8 cellular contexts compared by ENCODE assay signal in the genomic region with DNA sequence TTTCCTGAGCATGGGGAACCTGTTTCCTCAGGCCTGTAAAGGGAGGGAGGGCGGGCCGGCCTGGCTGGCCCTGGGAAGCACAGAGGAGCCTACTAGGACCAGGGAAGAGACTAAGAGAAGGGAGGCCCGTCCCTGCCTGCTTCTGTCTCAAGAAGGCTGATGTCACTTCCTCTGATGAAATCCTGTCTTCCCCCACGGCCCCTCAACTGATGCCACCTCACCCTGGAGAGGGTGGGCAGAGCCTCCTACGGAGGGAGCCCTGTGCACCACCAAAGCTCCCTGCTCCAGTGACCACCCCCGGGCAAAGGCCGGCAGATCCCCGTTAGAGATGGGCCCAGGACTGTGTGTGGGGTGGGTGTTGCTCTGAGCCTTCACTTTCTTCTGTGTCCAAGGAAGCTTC. TPM values are rescaled to one million over a fixed set of nuclear protein-coding genes. Genes with fewer than 3 reads are reported as not detected.
DNase-seq lines count a peak whose midpoint lies in the region; TF ChIP-seq lines count a peak whose summit lies in the region.

No MANE protein-coding gene starts in this region.

- H4K20me1 ChIP-seq in DOHH2 (ENCODE audit: control insufficient read depth, insufficient read depth, low read depth, low read length), result no peaks in the 10 kb centered on the region

- H3K4me3 ChIP-seq in DOHH2 (ENCODE audit: low read length), result peak overlapping the region; percentile 37
- H3K4me3 ChIP-seq in Peyer's patch, result no peak overlapping the region
- H3K4me3 ChIP-seq in esophagus muscularis mucosa, result no peak overlapping the region
- H3K4me3 ChIP-seq in neutrophil (ENCODE audit: low read depth in 1 of 2, low read length in 1 of 2), result peak overlapping the region; percentile 82 to 91
- no peak overlapping the region for H3K4me3 ChIP-seq in SJCRH30

- CTCF ChIA-PET in HEK293T (lab: Yijun Ruan, JAX), result interaction anchor here (0.8 kb wide), 1 partner anchor 35 kb away, joined by 3 read pairs; no protein-coding TSS in a partner anchor

- POLR2A ChIA-PET in HEK293T (lab: Yijun Ruan, JAX), result no interaction called here

- no peaks in the 10 kb centered on the region for H3K9me2 ChIP-seq in DOHH2 (replicated peaks; ENCODE audit: control insufficient read depth, low read length)

- peaks cover 78% of the 10 kb centered on the region for H3K4me1 ChIP-seq in DOHH2 (ENCODE audit: control insufficient read depth, low read length)
- H3K4me1 ChIP-seq in Peyer's patch, result peaks cover 0 to 16% (median 7%) of the 10 kb centered on the region in 4 donors
- H3K4me1 ChIP-seq in esophagus muscularis mucosa, result peaks cover 3 to 19% (median 13%) of the 10 kb centered on the region in 4 donors
- peaks cover 89 to 100% of the 10 kb centered on the region in 2 experiments for H3K4me1 ChIP-seq in neutrophil (ENCODE audit: control insufficient read depth in 1 of 2, insufficient read depth in 1 of 2, low read depth in 1 of 2, low read length in 1 of 2)
- H3K4me1 ChIP-seq in SJCRH30, result no peaks in the 10 kb centered on the region

- H3K4me2 ChIP-seq in DOHH2 (ENCODE audit: low read length), result peak overlapping the region; percentile 56

- DNase-seq in Peyer's patch, result no peak
- no peak for DNase-seq in esophagus muscularis mucosa (ENCODE audit: extremely low spot score)
- no peak for DNase-seq in SJCRH30
- DNase-seq in DMS53 treated with DMSO at 0.1 percent for 48 hours (lab: John Stamatoyannopoulos, UW; ENCODE audit: unreplicated experiment), result no peak
- no peak for DNase-seq in NCI-H1694 (lab: John Stamatoyannopoulos, UW)
- DNase-seq in HEK293T (ENCODE audit: extremely low spot score), result no peak

- H3K27ac ChIP-seq in DOHH2 (ENCODE audit: low read depth, low read length), result peak overlapping the region; percentile 27
- peak overlapping the region in 3 of 4 donors; percentile 15 to 25 (median 22) for H3K27ac ChIP-seq in Peyer's patch
- peak overlapping the region in 3 of 4 donors; percentile 6 to 48 (median 29) for H3K27ac ChIP-seq in esophagus muscularis mucosa (replicated peaks in 1 of 4)
- peak overlapping the region; percentile 100 for H3K27ac ChIP-seq in neutrophil
- no peak overlapping the region for H3K27ac ChIP-seq in SJCRH30

- intact Hi-C loops in esophagus muscularis mucosa (cut with DNase I), result no loop called here

- no peaks in the 10 kb centered on the region for H3K9me3 ChIP-seq in DOHH2 (ENCODE audit: control insufficient read depth, insufficient read depth, low read length)
- H3K9me3 ChIP-seq in Peyer's patch, result no peaks in the 10 kb centered on the region
- H3K9me3 ChIP-seq in esophagus muscularis mucosa, result no peaks in the 10 kb centered on the region
- H3K9me3 ChIP-seq in neutrophil, result no peaks in the 10 kb centered on the region
- no peaks in the 10 kb centered on the region for H3K9me3 ChIP-seq in SJCRH30 (replicated peaks)

- TF ChIP-seq EP300 in esophagus muscularis mucosa (IDR thresholded peaks at IDR 0.05), result no peak

- TF ChIP-seq POLR2A in Peyer's patch (IDR thresholded peaks at IDR 0.05) (no peak), esophagus muscularis mucosa (IDR thresholded peaks at IDR 0.05; ENCODE audit: low read depth) (no peak)

- H3K36me3 ChIP-seq in DOHH2 (ENCODE audit: control insufficient read depth, low read length), result peaks cover 4% of the 10 kb centered on the region; the same call in 1 of the 2 replicates
- H3K36me3 ChIP-seq in Peyer's patch, result no peaks in the 10 kb centered on the region
- peaks cover 0 to 19% (median 8%) of the 10 kb centered on the region in 4 donors for H3K36me3 ChIP-seq in esophagus muscularis mucosa
- H3K36me3 ChIP-seq in neutrophil, result peaks cover 31% of the 10 kb centered on the region
- H3K36me3 ChIP-seq in SJCRH30, result no peaks in the 10 kb centered on the region

- H3K79me2 ChIP-seq in DOHH2 (ENCODE audit: control insufficient read depth, low read length), result no peaks in the 10 kb centered on the region

- TF ChIP-seq CTCF in DOHH2 (IDR thresholded peaks at IDR 0.05; ENCODE audit: low read depth, low read length, poor library complexity, severe bottlenecking) (no peak), Peyer's patch (IDR thresholded peaks at IDR 0.05) (no peak), esophagus muscularis mucosa (IDR thresholded peaks at IDR 0.05) (no peak), neutrophil (IDR thresholded peaks at IDR 0.05) (peak; percentile 38)

- H3K27me3 ChIP-seq in DOHH2 (ENCODE audit: control insufficient read depth, low read length) (no peaks in the 10 kb centered on the region), Peyer's patch (no peaks in the 10 kb centered on the region), esophagus muscularis mucosa (no peaks in the 10 kb centered on the region), neutrophil (no peaks in the 10 kb centered on the region), SJCRH30 (no peaks in the 10 kb centered on the region)

- 65% methylated on average over 3 of the region's 8 CpGs for WGBS in esophagus muscularis mucosa

- peaks cover 32% of the 10 kb centered on the region for H3F3A ChIP-seq in DOHH2 (ENCODE audit: control insufficient read depth, insufficient read depth)

TF ChIP-seq in HEK293T, 16 proteins besides CTCF, POLR2A, EP300 and RAD21:
- no peak for TF ChIP-seq SP1 (IDR thresholded peaks at IDR 0.05)
- no peak for TF ChIP-seq BHLHE40 (IDR thresholded peaks at IDR 0.05; ENCODE audit: borderline replicate concordance)
- TF ChIP-seq ELF4 (IDR thresholded peaks at IDR 0.05), result no peak
- no peak for TF ChIP-seq L3MBTL2 (conservative IDR thresholded peaks at IDR 0.05)
- no peak for TF ChIP-seq FOXK2 (IDR thresholded peaks at IDR 0.05)
- no peak for TF ChIP-seq TARDBP (IDR thresholded peaks at IDR 0.05)
- no peak for TF ChIP-seq ARNT (IDR thresholded peaks at IDR 0.05)

RNA-seq across cellular contexts. Expression of gene PILRA, which starts 1.0 kb away (rescaled TPM):
- total RNA-seq in Peyer's patch, result 1 to 10 TPM; 5.8 to 9.5 (median 5.9) TPM
- 1 to 10 TPM; 3.3 to 8.8 (median 5.4) TPM for total RNA-seq in esophagus muscularis mucosa
- total RNA-seq in SJCRH30 (2014; rRNA removed; shearing (Covaris generic)), result 0.83 TPM in 1 of 2 replicates, not detected in the other

RNA-seq across cellular contexts. Expression of gene PILRB, which starts 14.3 kb away (rescaled TPM):
- total RNA-seq in Peyer's patch (100 to 1,000 TPM in 3 of 4 donors, 10 to 100 TPM in 1; 73.6 to 179 (median 150) TPM), esophagus muscularis mucosa (10 to 100 TPM; 13.5 to 33.6 (median 20.7) TPM)
- 13.3 and 28.0 TPM in 2 replicates for total RNA-seq in SJCRH30 (2014; rRNA removed; shearing (Covaris generic))

RNA-seq across cellular contexts. Expression of gene ZCWPW1, which starts 56.2 kb away (rescaled TPM):
- 10 to 100 TPM in 1 of 4 donors, 1 to 10 TPM in 3; 1.8 to 19.8 (median 3.6) TPM for total RNA-seq in Peyer's patch
- 1 to 10 TPM; 2.9 to 7.6 (median 5.8) TPM for total RNA-seq in esophagus muscularis mucosa
- total RNA-seq in SJCRH30 (2014; rRNA removed; shearing (Covaris generic)), result 1.1 and 1.2 TPM in 2 replicates

RNA-seq across cellular contexts. Expression of gene MEPCE, which starts 57.4 kb away (rescaled TPM):
- total RNA-seq in Peyer's patch (10 to 100 TPM; 17.3 to 46.3 (median 32.2) TPM), esophagus muscularis mucosa (10 to 100 TPM; 21.2 to 44.9 (median 40.6) TPM)
- total RNA-seq in SJCRH30 (2014; rRNA removed; shearing (Covaris generic)), result 48.2 and 50.6 TPM in 2 replicates

Comparison
In these comparisons a context has a peak if more than half of its experiments do, and no peak if none do; other contexts are left out.
1. H3K4me3 ChIP-seq: peak in DOHH2 (single experiment) and neutrophil (2 of 2); none in Peyer's patch (0 of 4), esophagus muscularis mucosa (0 of 4) and SJCRH30 (single experiment).